In the genomic region with DNA sequence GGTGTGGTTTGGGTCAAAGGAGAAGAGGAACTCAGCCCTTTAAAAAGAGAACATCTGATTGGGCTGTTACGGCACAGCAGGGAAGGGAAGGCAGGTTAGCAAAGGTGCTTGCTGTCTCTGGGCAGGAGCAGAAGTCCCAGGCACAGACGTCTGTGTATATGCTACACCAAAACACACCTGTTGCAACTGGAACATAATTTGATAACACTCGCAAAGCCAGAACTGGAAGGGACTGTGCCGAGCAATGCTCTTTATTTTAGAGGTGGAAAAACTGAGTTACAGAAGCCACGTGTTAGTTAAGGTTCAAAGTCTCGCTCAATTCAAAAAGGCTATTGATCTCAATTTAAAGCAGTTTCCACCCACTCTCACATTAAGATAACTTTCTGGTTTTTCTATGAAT, we compare ENCODE assay signal across 1 cellular context.
TF ChIP-seq lines count a peak whose summit lies in the region.

No MANE protein-coding gene starts in this region.

TF ChIP-seq in GM12878, 131 proteins besides CTCF, POLR2A, EP300 and RAD21:
- TF ChIP-seq MEF2B (IDR thresholded peaks at IDR 0.05; ENCODE audit: partially characterized antibody, poor library complexity, severe bottlenecking) = no peak
- TF ChIP-seq BRCA1 (IDR thresholded peaks at IDR 0.05; ENCODE audit: low read depth, low read length) = no peak
- TF ChIP-seq FOS (IDR thresholded peaks at IDR 0.05; ENCODE audit: borderline replicate concordance, extremely low read depth, insufficient read length) = no peak
- TF ChIP-seq, protein P1, sequence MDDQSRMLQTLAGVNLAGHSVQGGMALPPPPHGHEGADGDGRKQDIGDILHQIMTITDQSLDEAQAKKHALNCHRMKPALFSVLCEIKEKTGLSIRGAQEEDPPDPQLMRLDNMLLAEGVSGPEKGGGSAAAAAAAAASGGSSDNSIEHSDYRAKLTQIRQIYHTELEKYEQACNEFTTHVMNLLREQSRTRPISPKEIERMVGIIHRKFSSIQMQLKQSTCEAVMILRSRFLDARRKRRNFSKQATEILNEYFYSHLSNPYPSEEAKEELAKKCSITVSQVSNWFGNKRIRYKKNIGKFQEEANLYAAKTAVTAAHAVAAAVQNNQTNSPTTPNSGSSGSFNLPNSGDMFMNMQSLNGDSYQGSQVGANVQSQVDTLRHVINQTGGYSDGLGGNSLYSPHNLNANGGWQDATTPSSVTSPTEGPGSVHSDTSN (IDR thresholded peaks at IDR 0.05; ENCODE audit: insufficient replicate concordance, low read depth, low read length) = no peak
- TF ChIP-seq MTA3 (IDR thresholded peaks at IDR 0.05; ENCODE audit: borderline replicate concordance, low read length) = no peak
- no peak for TF ChIP-seq NR2C2 (IDR thresholded peaks at IDR 0.05; ENCODE audit: borderline replicate concordance, control insufficient read depth, insufficient read length, low read depth)
- no peak for TF ChIP-seq WRNIP1 (IDR thresholded peaks at IDR 0.05; ENCODE audit: borderline replicate concordance, low read depth, low read length)
